In the genomic region with DNA sequence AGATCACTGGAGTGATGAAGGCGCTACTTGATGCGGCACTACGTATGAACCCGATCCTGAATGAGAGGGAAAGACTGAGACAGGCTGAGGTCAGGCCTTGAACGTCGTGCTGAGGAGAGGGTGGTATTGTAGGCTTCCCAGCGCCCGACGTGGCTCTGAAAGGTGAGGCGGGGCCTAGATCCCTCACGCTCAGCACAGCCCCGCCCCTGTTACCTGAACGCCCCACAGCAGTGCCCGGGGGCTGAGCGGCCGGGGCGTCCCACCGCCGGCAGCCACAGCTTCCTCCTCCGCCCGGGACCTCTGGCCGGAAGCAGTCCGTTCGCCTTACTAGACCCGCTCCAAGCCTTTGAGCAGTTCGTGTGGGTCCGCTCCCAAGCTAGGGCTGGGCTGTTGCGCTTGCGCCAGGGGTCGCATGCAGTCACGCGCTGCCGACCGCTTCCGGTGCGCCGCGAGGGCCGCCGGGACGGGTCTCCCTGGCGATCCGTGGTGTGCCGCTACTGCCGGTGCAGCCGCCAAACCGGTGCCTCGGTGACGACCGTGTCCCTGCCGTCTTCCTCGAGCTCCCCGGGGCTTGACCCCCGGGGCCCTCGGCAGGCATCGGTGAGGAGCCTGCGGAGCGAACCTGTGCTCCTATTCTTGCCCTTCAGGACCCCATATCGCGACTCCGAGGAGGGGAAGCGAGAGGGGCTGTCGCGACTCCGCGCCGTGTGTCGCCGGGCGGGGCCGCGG, we compare ENCODE assay signal across 1 cellular context.
TF ChIP-seq lines count a peak whose summit lies in the region.

A gene with protein sequence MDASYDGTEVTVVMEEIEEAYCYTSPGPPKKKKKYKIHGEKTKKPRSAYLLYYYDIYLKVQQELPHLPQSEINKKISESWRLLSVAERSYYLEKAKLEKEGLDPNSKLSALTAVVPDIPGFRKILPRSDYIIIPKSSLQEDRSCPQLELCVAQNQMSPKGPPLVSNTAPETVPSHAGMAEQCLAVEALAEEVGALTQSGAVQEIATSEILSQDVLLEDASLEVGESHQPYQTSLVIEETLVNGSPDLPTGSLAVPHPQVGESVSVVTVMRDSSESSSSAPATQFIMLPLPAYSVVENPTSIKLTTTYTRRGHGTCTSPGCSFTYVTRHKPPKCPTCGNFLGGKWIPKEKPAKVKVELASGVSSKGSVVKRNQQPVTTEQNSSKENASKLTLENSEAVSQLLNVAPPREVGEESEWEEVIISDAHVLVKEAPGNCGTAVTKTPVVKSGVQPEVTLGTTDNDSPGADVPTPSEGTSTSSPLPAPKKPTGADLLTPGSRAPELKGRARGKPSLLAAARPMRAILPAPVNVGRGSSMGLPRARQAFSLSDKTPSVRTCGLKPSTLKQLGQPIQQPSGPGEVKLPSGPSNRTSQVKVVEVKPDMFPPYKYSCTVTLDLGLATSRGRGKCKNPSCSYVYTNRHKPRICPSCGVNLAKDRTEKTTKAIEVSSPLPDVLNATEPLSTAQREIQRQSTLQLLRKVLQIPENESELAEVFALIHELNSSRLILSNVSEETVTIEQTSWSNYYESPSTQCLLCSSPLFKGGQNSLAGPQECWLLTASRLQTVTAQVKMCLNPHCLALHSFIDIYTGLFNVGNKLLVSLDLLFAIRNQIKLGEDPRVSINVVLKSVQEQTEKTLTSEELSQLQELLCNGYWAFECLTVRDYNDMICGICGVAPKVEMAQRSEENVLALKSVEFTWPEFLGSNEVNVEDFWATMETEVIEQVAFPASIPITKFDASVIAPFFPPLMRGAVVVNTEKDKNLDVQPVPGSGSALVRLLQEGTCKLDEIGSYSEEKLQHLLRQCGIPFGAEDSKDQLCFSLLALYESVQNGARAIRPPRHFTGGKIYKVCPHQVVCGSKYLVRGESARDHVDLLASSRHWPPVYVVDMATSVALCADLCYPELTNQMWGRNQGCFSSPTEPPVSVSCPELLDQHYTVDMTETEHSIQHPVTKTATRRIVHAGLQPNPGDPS (N-terminal part only) (plus strand): TSS at position 479 of the 729 bp plus-strand sequence. CDS start 4,114 bp downstream, outside the sequence.
A gene (minus strand): TSS at position 394 of the 729 bp plus-strand sequence. CDS start 4,306 bp downstream, outside the sequence.

TF ChIP-seq in K562, 482 proteins besides CTCF, POLR2A, EP300 and RAD21 (continued from another document and continues in another):
- TF ChIP-seq, protein P1, sequence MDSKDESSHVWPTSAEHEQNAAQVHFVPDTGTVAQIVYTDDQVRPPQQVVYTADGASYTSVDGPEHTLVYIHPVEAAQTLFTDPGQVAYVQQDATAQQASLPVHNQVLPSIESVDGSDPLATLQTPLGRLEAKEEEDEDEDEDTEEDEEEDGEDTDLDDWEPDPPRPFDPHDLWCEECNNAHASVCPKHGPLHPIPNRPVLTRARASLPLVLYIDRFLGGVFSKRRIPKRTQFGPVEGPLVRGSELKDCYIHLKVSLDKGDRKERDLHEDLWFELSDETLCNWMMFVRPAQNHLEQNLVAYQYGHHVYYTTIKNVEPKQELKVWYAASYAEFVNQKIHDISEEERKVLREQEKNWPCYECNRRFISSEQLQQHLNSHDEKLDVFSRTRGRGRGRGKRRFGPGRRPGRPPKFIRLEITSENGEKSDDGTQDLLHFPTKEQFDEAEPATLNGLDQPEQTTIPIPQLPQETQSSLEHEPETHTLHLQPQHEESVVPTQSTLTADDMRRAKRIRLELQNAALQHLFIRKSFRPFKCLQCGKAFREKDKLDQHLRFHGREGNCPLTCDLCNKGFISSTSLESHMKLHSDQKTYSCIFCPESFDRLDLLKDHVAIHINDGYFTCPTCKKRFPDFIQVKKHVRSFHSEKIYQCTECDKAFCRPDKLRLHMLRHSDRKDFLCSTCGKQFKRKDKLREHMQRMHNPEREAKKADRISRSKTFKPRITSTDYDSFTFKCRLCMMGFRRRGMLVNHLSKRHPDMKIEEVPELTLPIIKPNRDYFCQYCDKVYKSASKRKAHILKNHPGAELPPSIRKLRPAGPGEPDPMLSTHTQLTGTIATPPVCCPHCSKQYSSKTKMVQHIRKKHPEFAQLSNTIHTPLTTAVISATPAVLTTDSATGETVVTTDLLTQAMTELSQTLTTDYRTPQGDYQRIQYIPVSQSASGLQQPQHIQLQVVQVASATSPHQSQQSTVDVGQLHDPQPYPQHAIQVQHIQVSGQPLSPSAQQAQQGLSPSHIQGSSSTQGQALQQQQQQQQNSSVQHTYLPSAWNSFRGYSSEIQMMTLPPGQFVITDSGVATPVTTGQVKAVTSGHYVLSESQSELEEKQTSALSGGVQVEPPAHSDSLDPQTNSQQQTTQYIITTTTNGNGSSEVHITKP (IDR thresholded peaks at IDR 0.05; ENCODE audit: partially characterized antibody) = peak; percentile 30
- TF ChIP-seq, protein P2, sequence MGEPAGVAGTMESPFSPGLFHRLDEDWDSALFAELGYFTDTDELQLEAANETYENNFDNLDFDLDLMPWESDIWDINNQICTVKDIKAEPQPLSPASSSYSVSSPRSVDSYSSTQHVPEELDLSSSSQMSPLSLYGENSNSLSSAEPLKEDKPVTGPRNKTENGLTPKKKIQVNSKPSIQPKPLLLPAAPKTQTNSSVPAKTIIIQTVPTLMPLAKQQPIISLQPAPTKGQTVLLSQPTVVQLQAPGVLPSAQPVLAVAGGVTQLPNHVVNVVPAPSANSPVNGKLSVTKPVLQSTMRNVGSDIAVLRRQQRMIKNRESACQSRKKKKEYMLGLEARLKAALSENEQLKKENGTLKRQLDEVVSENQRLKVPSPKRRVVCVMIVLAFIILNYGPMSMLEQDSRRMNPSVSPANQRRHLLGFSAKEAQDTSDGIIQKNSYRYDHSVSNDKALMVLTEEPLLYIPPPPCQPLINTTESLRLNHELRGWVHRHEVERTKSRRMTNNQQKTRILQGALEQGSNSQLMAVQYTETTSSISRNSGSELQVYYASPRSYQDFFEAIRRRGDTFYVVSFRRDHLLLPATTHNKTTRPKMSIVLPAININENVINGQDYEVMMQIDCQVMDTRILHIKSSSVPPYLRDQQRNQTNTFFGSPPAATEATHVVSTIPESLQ (CRISPR knock-in tag; IDR thresholded peaks at IDR 0.05) = no peak
- TF ChIP-seq BRD4 (IDR thresholded peaks at IDR 0.05) = 0 out of 2 replicates have a peak, but pooled peaks have one; percentile 34
- no peak for TF ChIP-seq PYGO2 (tag; IDR thresholded peaks at IDR 0.05)
- TF ChIP-seq, protein P3, sequence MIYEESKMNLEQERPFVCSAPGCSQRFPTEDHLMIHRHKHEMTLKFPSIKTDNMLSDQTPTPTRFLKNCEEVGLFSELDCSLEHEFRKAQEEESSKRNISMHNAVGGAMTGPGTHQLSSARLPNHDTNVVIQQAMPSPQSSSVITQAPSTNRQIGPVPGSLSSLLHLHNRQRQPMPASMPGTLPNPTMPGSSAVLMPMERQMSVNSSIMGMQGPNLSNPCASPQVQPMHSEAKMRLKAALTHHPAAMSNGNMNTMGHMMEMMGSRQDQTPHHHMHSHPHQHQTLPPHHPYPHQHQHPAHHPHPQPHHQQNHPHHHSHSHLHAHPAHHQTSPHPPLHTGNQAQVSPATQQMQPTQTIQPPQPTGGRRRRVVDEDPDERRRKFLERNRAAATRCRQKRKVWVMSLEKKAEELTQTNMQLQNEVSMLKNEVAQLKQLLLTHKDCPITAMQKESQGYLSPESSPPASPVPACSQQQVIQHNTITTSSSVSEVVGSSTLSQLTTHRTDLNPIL (CRISPR knock-in tag; IDR thresholded peaks at IDR 0.05) = no peak
- no peak for TF ChIP-seq ZNF584 (CRISPR knock-in tag; IDR thresholded peaks at IDR 0.05; ENCODE audit: low read depth)
- no peak for TF ChIP-seq TEAD2 (tag; IDR thresholded peaks at IDR 0.05)
- TF ChIP-seq, protein P4, sequence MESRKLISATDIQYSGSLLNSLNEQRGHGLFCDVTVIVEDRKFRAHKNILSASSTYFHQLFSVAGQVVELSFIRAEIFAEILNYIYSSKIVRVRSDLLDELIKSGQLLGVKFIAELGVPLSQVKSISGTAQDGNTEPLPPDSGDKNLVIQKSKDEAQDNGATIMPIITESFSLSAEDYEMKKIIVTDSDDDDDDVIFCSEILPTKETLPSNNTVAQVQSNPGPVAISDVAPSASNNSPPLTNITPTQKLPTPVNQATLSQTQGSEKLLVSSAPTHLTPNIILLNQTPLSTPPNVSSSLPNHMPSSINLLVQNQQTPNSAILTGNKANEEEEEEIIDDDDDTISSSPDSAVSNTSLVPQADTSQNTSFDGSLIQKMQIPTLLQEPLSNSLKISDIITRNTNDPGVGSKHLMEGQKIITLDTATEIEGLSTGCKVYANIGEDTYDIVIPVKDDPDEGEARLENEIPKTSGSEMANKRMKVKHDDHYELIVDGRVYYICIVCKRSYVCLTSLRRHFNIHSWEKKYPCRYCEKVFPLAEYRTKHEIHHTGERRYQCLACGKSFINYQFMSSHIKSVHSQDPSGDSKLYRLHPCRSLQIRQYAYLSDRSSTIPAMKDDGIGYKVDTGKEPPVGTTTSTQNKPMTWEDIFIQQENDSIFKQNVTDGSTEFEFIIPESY (CRISPR knock-in tag; IDR thresholded peaks at IDR 0.05) = peak; percentile 60
- peak; percentile 41 for TF ChIP-seq HNRNPLL (IDR thresholded peaks at IDR 0.05; ENCODE audit: low read depth, low read length, poor library complexity, severe bottlenecking)
- peak; percentile 92 for TF ChIP-seq TAF1 (IDR thresholded peaks at IDR 0.05; ENCODE audit: control insufficient read depth, extremely low read depth, insufficient read depth, low read length, severe bottlenecking)
- TF ChIP-seq, protein P5, sequence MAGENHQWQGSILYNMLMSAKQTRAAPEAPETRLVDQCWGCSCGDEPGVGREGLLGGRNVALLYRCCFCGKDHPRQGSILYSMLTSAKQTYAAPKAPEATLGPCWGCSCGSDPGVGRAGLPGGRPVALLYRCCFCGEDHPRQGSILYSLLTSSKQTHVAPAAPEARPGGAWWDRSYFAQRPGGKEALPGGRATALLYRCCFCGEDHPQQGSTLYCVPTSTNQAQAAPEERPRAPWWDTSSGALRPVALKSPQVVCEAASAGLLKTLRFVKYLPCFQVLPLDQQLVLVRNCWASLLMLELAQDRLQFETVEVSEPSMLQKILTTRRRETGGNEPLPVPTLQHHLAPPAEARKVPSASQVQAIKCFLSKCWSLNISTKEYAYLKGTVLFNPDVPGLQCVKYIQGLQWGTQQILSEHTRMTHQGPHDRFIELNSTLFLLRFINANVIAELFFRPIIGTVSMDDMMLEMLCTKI (IDR thresholded peaks at IDR 0.05; ENCODE audit: partially characterized antibody) = no peak
- no peak for TF ChIP-seq ZNF175 (CRISPR knock-in tag; IDR thresholded peaks at IDR 0.05; ENCODE audit: low read depth)
- no peak for TF ChIP-seq PRPF4 (IDR thresholded peaks at IDR 0.05; ENCODE audit: insufficient read depth, low read depth, low read length, poor library complexity, severe bottlenecking)
- TF ChIP-seq, protein P6, sequence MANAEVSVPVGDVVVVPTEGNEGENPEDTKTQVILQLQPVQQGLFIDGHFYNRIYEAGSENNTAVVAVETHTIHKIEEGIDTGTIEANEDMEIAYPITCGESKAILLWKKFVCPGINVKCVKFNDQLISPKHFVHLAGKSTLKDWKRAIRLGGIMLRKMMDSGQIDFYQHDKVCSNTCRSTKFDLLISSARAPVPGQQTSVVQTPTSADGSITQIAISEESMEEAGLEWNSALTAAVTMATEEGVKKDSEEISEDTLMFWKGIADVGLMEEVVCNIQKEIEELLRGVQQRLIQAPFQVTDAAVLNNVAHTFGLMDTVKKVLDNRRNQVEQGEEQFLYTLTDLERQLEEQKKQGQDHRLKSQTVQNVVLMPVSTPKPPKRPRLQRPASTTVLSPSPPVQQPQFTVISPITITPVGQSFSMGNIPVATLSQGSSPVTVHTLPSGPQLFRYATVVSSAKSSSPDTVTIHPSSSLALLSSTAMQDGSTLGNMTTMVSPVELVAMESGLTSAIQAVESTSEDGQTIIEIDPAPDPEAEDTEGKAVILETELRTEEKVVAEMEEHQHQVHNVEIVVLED (CRISPR knock-in tag; IDR thresholded peaks at IDR 0.05) = 0 out of 2 replicates have a peak, but pooled peaks have one; percentile 7
- no peak for TF ChIP-seq ZNF253 (CRISPR knock-in tag; conservative IDR thresholded peaks at IDR 0.05)
- TF ChIP-seq, protein P7, sequence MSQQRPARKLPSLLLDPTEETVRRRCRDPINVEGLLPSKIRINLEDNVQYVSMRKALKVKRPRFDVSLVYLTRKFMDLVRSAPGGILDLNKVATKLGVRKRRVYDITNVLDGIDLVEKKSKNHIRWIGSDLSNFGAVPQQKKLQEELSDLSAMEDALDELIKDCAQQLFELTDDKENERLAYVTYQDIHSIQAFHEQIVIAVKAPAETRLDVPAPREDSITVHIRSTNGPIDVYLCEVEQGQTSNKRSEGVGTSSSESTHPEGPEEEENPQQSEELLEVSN (IDR thresholded peaks at IDR 0.05; ENCODE audit: borderline replicate concordance in 1 of 2, extremely low read depth in 1 of 2, insufficient read depth in 1 of 2, insufficient read length in 1 of 2, low read depth in 1 of 2, low read length in 1 of 2, poor library complexity in 1 of 2, severe bottlenecking in 1 of 2) = peak; percentile 28 to 76
- TF ChIP-seq, protein P8, sequence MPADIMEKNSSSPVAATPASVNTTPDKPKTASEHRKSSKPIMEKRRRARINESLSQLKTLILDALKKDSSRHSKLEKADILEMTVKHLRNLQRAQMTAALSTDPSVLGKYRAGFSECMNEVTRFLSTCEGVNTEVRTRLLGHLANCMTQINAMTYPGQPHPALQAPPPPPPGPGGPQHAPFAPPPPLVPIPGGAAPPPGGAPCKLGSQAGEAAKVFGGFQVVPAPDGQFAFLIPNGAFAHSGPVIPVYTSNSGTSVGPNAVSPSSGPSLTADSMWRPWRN (IDR thresholded peaks at IDR 0.05; ENCODE audit: low read depth) = no peak
- TF ChIP-seq SRSF3 (IDR thresholded peaks at IDR 0.05; ENCODE audit: insufficient read depth, low read length) = no peak
- no peak for TF ChIP-seq DMBX1 (CRISPR knock-in tag; IDR thresholded peaks at IDR 0.05; ENCODE audit: borderline replicate concordance)
- TF ChIP-seq, protein P9, sequence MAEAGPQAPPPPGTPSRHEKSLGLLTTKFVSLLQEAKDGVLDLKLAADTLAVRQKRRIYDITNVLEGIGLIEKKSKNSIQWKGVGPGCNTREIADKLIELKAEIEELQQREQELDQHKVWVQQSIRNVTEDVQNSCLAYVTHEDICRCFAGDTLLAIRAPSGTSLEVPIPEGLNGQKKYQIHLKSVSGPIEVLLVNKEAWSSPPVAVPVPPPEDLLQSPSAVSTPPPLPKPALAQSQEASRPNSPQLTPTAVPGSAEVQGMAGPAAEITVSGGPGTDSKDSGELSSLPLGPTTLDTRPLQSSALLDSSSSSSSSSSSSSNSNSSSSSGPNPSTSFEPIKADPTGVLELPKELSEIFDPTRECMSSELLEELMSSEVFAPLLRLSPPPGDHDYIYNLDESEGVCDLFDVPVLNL (CRISPR knock-in tag; IDR thresholded peaks at IDR 0.05; ENCODE audit: low read depth) = no peak; the same call in 1 of the 2 replicates
- TF ChIP-seq, protein P10, sequence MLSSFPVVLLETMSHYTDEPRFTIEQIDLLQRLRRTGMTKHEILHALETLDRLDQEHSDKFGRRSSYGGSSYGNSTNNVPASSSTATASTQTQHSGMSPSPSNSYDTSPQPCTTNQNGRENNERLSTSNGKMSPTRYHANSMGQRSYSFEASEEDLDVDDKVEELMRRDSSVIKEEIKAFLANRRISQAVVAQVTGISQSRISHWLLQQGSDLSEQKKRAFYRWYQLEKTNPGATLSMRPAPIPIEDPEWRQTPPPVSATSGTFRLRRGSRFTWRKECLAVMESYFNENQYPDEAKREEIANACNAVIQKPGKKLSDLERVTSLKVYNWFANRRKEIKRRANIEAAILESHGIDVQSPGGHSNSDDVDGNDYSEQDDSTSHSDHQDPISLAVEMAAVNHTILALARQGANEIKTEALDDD (IDR thresholded peaks at IDR 0.05) = no peak
- TF ChIP-seq ZNF12 (CRISPR knock-in tag; IDR thresholded peaks at IDR 0.05) = no peak; the same call in 1 of the 2 replicates
- no peak for TF ChIP-seq HNRNPUL1 (IDR thresholded peaks at IDR 0.05; ENCODE audit: low read length)
- TF ChIP-seq POLR2H (tag; IDR thresholded peaks at IDR 0.05; ENCODE audit: low read depth) = peak; percentile 81
